26 cellular contexts compared by ENCODE assay signal in the genomic region with DNA sequence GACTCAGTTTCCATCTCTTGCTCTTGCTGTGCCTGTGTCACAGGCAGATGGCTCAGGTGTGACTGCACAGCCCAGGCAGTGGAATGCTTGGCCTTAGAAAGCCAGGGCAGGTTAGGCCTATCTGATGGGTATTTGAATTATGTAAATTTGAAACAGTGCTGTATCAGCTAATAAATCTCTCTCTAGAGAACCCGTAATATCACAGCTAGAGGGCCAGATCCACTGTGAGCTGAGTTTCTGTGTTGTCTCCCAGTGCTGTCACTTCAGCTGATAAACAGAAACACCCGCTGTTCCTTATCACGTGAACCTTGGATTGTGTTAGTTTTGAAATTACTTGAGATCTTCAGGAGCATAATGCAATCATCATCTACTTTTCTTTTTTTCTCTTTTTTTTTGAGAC.
"Had no signal": no experiment of that assay in that cellular context is flagged by ENCODE, and none has a peak within 500 bp of the region (broad histone marks: within the 10 kb centered on the region; RNA-seq: fewer than 3 reads in every experiment).

No MANE protein-coding gene starts in this region.

- H3K4me1 Mint-ChIP-seq: activated CD4-positive, alpha-beta memory T cell treated with anti-CD3 and anti-CD28 coated beads, Interleukin-2, amount 10 ng/mL, durations not matched to agents 7 days and 5 days; activated CD4-positive, alpha-beta T cell treated with anti-CD3 and anti-CD28 coated beads for 36 hours; activated naive CD4-positive, alpha-beta T cell treated with anti-CD3 and anti-CD28 coated beads, Interleukin-2, amount 10 ng/mL, durations not matched to agents 7 days and 5 days; activated naive CD8-positive, alpha-beta T cell treated with anti-CD3 and anti-CD28 coated beads for 36 hours had no signal

- H3K4me3 ChIP-seq: cardiac muscle cell, SJCRH30 had no signal

- H3K9me3 ChIP-seq: SJCRH30 had no signal

- H3K27ac ChIP-seq: brain microvascular endothelial cell, cardiac muscle cell, SJCRH30 had no signal

- H3K27me3 Mint-ChIP-seq: activated CD4-positive, alpha-beta memory T cell treated with anti-CD3 and anti-CD28 coated beads, Interleukin-2, amount 10 ng/mL, durations not matched to agents 7 days and 5 days; activated CD4-positive, alpha-beta T cell treated with anti-CD3 and anti-CD28 coated beads for 36 hours; activated naive CD4-positive, alpha-beta T cell treated with anti-CD3 and anti-CD28 coated beads, Interleukin-2, amount 10 ng/mL, durations not matched to agents 7 days and 5 days; activated naive CD8-positive, alpha-beta T cell treated with anti-CD3 and anti-CD28 coated beads for 36 hours had no signal

- DNase-seq: activated CD4-positive, alpha-beta memory T cell treated with anti-CD3 and anti-CD28 coated beads, Interleukin-2, amount 10 ng/mL, durations not matched to agents 7 days and 5 days; activated CD4-positive, alpha-beta T cell treated with anti-CD3 and anti-CD28 coated beads for 36 hours; activated CD4-positive, alpha-beta T cell treated with anti-CD3 and anti-CD28 coated beads, Interleukin-2, amount 50 U/mL, for 1 hour; activated gamma-delta T cell treated with Interleukin-2 at 50 U/mL for 16 hours; activated naive CD4-positive, alpha-beta T cell treated with anti-CD3 and anti-CD28 coated beads, Interleukin-2, amount 10 ng/mL, durations not matched to agents 7 days and 5 days; activated naive CD8-positive, alpha-beta T cell treated with anti-CD3 and anti-CD28 coated beads for 36 hours; activated T-cell treated with anti-CD3 and anti-CD28 coated beads for 4 hours; activated T-cell treated with anti-CD3 and anti-CD28 coated beads, Interleukin-2, amount 50 U/mL, for 48 hours; brain microvascular endothelial cell; KBM-7; NCI-H1048; NCI-H146; NCI-H1930; NCI-H2171; NCI-H2227 treated with DMSO at 0.1 percent for 48 hours; NCI-H69; NK-92 treated with Interleukin-12 subunit alpha and Interleukin-12 subunit beta, amount 100 ng/mL, for 24 hours; OCI-M1; RPMI8226; SJCRH30; T-helper 2 cell; T1000 had no signal

- H3K27ac Mint-ChIP-seq: activated CD4-positive, alpha-beta memory T cell treated with anti-CD3 and anti-CD28 coated beads, Interleukin-2, amount 10 ng/mL, durations not matched to agents 7 days and 5 days; activated CD4-positive, alpha-beta T cell treated with anti-CD3 and anti-CD28 coated beads for 36 hours; activated naive CD4-positive, alpha-beta T cell treated with anti-CD3 and anti-CD28 coated beads, Interleukin-2, amount 10 ng/mL, durations not matched to agents 7 days and 5 days; activated naive CD8-positive, alpha-beta T cell treated with anti-CD3 and anti-CD28 coated beads for 36 hours; activated T-helper 2 cell treated with anti-CD3 and anti-CD28 coated beads, Interferon-gamma antibody, Interleukin-2, Interleukin-4, amounts not matched to agents 10 μg/mL and 5 μg/mL and 100 μg/mL, durations not matched to agents 14 hours and 24 hours and 36 hours had no signal

- H3K4me3 Mint-ChIP-seq: activated CD4-positive, alpha-beta memory T cell treated with anti-CD3 and anti-CD28 coated beads, Interleukin-2, amount 10 ng/mL, durations not matched to agents 7 days and 5 days; activated CD4-positive, alpha-beta T cell treated with anti-CD3 and anti-CD28 coated beads for 36 hours; activated naive CD4-positive, alpha-beta T cell treated with anti-CD3 and anti-CD28 coated beads, Interleukin-2, amount 10 ng/mL, durations not matched to agents 7 days and 5 days; activated naive CD8-positive, alpha-beta T cell treated with anti-CD3 and anti-CD28 coated beads for 36 hours had no signal

- ATAC-seq: activated CD4-positive, alpha-beta T cell treated with anti-CD3 and anti-CD28 coated beads for 36 hours; Panc1; Right ventricle myocardium inferior had no signal

- H3K9me3 Mint-ChIP-seq: activated CD4-positive, alpha-beta memory T cell treated with anti-CD3 and anti-CD28 coated beads, Interleukin-2, amount 10 ng/mL, durations not matched to agents 7 days and 5 days; activated naive CD4-positive, alpha-beta T cell treated with anti-CD3 and anti-CD28 coated beads, Interleukin-2, amount 10 ng/mL, durations not matched to agents 7 days and 5 days; activated naive CD8-positive, alpha-beta T cell treated with anti-CD3 and anti-CD28 coated beads for 36 hours; activated T-helper 2 cell treated with anti-CD3 and anti-CD28 coated beads, Interferon-gamma antibody, Interleukin-2, Interleukin-4, amounts not matched to agents 10 μg/mL and 5 μg/mL and 100 μg/mL, durations not matched to agents 14 hours and 24 hours and 36 hours had no signal

- H3K36me3 ChIP-seq: SJCRH30 had no signal

- H3K27me3 ChIP-seq: brain microvascular endothelial cell, cardiac muscle cell, SJCRH30 had no signal
